In the genomic region with DNA sequence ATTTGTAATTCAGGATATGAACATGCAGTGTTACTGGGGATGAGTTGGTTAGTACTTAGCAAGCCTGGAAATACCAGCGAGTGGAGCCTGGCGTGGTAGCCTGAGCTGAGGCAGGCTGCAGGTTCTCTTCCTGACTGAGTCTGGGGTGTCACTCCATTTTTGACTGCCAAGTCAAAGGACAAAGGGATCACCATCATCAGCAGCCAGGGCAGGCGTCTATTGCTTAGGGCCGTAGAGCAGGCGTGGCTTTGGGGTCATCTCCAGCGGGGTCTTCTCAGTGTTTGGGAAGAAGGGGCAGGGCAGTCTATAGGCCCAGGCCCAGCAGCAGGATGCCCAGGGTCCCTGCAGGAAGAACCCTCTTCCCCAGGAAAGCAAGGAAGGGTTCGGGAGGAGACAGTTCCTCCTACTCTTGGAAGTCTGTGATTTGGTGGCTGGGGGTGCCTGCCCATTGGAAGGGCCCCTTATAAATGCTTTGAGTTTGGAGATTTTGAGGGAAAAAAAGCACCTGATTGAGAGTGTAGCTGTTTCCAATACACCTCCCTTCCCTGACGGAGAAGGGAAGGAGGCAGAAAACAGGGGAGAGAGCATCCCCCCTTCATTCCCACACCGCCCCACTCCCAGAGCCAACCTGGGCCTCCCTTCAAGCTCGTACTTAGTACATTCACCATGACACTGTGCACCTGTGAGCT, we compare ENCODE assay signal across 18 cellular contexts. TPM values are rescaled to one million over a fixed set of nuclear protein-coding genes. Genes with fewer than 3 reads are reported as not detected.
DNase-seq lines count a peak whose midpoint lies in the region; ATAC-seq and TF ChIP-seq lines count a peak whose summit lies in the region.
"Had no signal": no experiment of that assay in that cellular context is flagged by ENCODE, and none has a peak within 500 bp of the region (broad histone marks: within the 10 kb centered on the region; RNA-seq: fewer than 3 reads in every experiment).

No MANE protein-coding gene starts in this region.

- H3K27me3 ChIP-seq in neuronal stem cell (ENCODE audit: control insufficient read depth in 3 of 3, insufficient read depth in 3 of 3, low read depth in 1 of 3, low read length in 3 of 3), result no peaks in the 10 kb centered on the region
- H3K27me3 ChIP-seq: MG63 had no signal

- no peak overlapping the region for H2AFZ ChIP-seq in neuronal stem cell (ENCODE audit: low read length)

- H3K27ac Mint-ChIP-seq in activated CD8-positive, alpha-beta memory T cell treated with anti-CD3 and anti-CD28 coated beads, Interleukin-2, amount 10 ng/mL, durations not matched to agents 7 days and 5 days, result no peak overlapping the region

- peak; percentile 2 for DNase-seq in activated naive CD4-positive, alpha-beta T cell treated with anti-CD3 and anti-CD28 coated beads, Interleukin-2, amount 50 U/mL, for 16 hours
- no peak for DNase-seq in activated naive CD4-positive, alpha-beta T cell treated with Interleukin-2 at 50 U/mL for 16 hours
- peak; percentile 30 for DNase-seq in activated CD8-positive, alpha-beta memory T cell treated with anti-CD3 and anti-CD28 coated beads, Interleukin-2, amount 10 ng/mL, durations not matched to agents 7 days and 5 days
- DNase-seq in neuronal stem cell (ENCODE audit: low spot score), result no peak
- DNase-seq in T-helper 2 cell, result no peak
- DNase-seq in GM10248 (ENCODE audit: extremely low spot score), result no peak
- DNase-seq: ACHN; CD8-positive, alpha-beta memory T cell; DND-41; GDM1; MG63; NCI-H1092 treated with DMSO at 0.1 percent for 48 hours; NCI-H1694; NCI-H2107; NCI-H345; NCI-H526 treated with DMSO at 0.1 percent for 48 hours; NK-92 treated with Interleukin-12 subunit alpha and Interleukin-12 subunit beta, amount 100 ng/mL, for 24 hours had no signal

- H3K14ac ChIP-seq in neuronal stem cell (ENCODE audit: low read length), result no peak overlapping the region

- no peak overlapping the region for H4K91ac ChIP-seq in neuronal stem cell (ENCODE audit: low read depth, low read length, poor library complexity)

- H2BK5ac ChIP-seq in neuronal stem cell (ENCODE audit: low read length), result no peak overlapping the region

- no CpG with 5 or more reads among the region's 10 CpGs for WGBS in neuronal stem cell (ENCODE audit: extremely low coverage in 2 of 2, insufficient read length in 2 of 2, insufficient replicate concordance in 1 of 2), 2 donors

- no peaks in the 10 kb centered on the region for H3K79me1 ChIP-seq in neuronal stem cell (ENCODE audit: low read depth, low read length)

- no peak overlapping the region for H3K18ac ChIP-seq in neuronal stem cell (ENCODE audit: low read length)

- CTCF ChIA-PET in activated CD8-positive, alpha-beta memory T cell treated with anti-CD3 and anti-CD28 coated beads, Interleukin-2, amount 10 ng/mL, durations not matched to agents 7 days and 5 days (lab: Charles Lee), result no interaction called here
- CTCF ChIA-PET in GM10248 (lab: Yijun Ruan, JAX), result no interaction called here

- no peak overlapping the region for H2BK120ac ChIP-seq in neuronal stem cell (ENCODE audit: low read depth, low read length)

- no peak overlapping the region for H3K4me3 ChIP-seq in neuronal stem cell (ENCODE audit: low read length in 2 of 2)
- H3K4me3 ChIP-seq: MG63 had no signal

- no peaks in the 10 kb centered on the region for H3K27me3 Mint-ChIP-seq in activated CD8-positive, alpha-beta memory T cell treated with anti-CD3 and anti-CD28 coated beads, Interleukin-2, amount 10 ng/mL, durations not matched to agents 7 days and 5 days

- peaks cover 0 to 2% of the 10 kb centered on the region in 2 donors for H3K9me3 ChIP-seq in neuronal stem cell (replicated peaks in 1 of 2; ENCODE audit: control insufficient read depth in 2 of 2, insufficient read depth in 1 of 2, low read depth in 1 of 2, low read length in 2 of 2)
- H3K9me3 ChIP-seq: MG63 had no signal

- no peak for ATAC-seq in activated CD8-positive, alpha-beta memory T cell treated with anti-CD3 and anti-CD28 coated beads, Interleukin-2, amount 10 ng/mL, durations not matched to agents 7 days and 5 days
- ATAC-seq in HG02759 (IDR thresholded peaks at IDR 0.05; ENCODE audit: unreplicated experiment), result no peak

- no peaks in the 10 kb centered on the region for H3K36me3 ChIP-seq in neuronal stem cell (replicated peaks in 1 of 2; ENCODE audit: control insufficient read depth in 2 of 2, insufficient read depth in 2 of 2, low read length in 2 of 2)
- H3K36me3 ChIP-seq: MG63 had no signal

- H3K23ac ChIP-seq in neuronal stem cell (ENCODE audit: low read depth, low read length, poor library complexity), result peak overlapping the region; percentile 52

- H2AK5ac ChIP-seq in neuronal stem cell (ENCODE audit: low read depth, low read length), result peak overlapping the region; percentile 58

- H3K4me1 Mint-ChIP-seq in activated CD8-positive, alpha-beta memory T cell treated with anti-CD3 and anti-CD28 coated beads, Interleukin-2, amount 10 ng/mL, durations not matched to agents 7 days and 5 days, result peaks cover 8% of the 10 kb centered on the region
- H3K4me1 Mint-ChIP-seq: CD8-positive, alpha-beta memory T cell had no signal

- H3K9me3 Mint-ChIP-seq in activated CD8-positive, alpha-beta memory T cell treated with anti-CD3 and anti-CD28 coated beads, Interleukin-2, amount 10 ng/mL, durations not matched to agents 7 days and 5 days (ENCODE audit: low read depth), result no peaks in the 10 kb centered on the region
- H3K9me3 Mint-ChIP-seq: CD8-positive, alpha-beta memory T cell had no signal

- H3K9ac ChIP-seq in neuronal stem cell (ENCODE audit: low read depth, low read length, poor library complexity), result no peak overlapping the region

- no peak overlapping the region for H2BK12ac ChIP-seq in neuronal stem cell (ENCODE audit: low read length)

- no peak for TF ChIP-seq CTCF in GM10248 (IDR thresholded peaks at IDR 0.05; ENCODE audit: control extremely low read depth, extremely low read depth, low read depth, missing control alignments)

- H4K8ac ChIP-seq in neuronal stem cell (ENCODE audit: low read depth, low read length), result no peak overlapping the region

- POLR2A ChIA-PET in GM10248 (lab: Yijun Ruan, JAX), result no interaction called here

- H3K4ac ChIP-seq in neuronal stem cell (ENCODE audit: low read length), result no peak overlapping the region

- peaks cover 17 to 27% of the 10 kb centered on the region in 2 donors for H3K4me1 ChIP-seq in neuronal stem cell (ENCODE audit: control insufficient read depth in 2 of 2, insufficient read depth in 1 of 2, low read depth in 1 of 2, low read length in 2 of 2)

- no peak overlapping the region for H3K4me2 ChIP-seq in neuronal stem cell (ENCODE audit: insufficient read depth, low read length, poor library complexity, severe bottlenecking)

- H3K4me3 Mint-ChIP-seq in activated CD8-positive, alpha-beta memory T cell treated with anti-CD3 and anti-CD28 coated beads, Interleukin-2, amount 10 ng/mL, durations not matched to agents 7 days and 5 days, result no peak overlapping the region
- H3K4me3 Mint-ChIP-seq: CD8-positive, alpha-beta memory T cell had no signal

- no peak overlapping the region for H3K27ac ChIP-seq in neuronal stem cell (replicated peaks; ENCODE audit: low read length)

- H2BK15ac ChIP-seq in neuronal stem cell (ENCODE audit: low read length), result no peak overlapping the region

- H3K36me3 Mint-ChIP-seq in activated CD8-positive, alpha-beta memory T cell treated with anti-CD3 and anti-CD28 coated beads, Interleukin-2, amount 10 ng/mL, durations not matched to agents 7 days and 5 days, result peaks cover 2% of the 10 kb centered on the region

RNA-seq across cellular contexts. Expression of gene SPATA19, which starts 51.5 kb away (rescaled TPM):
- not detected for total RNA-seq in activated CD8-positive, alpha-beta memory T cell treated with anti-CD3 and anti-CD28 coated beads, Interleukin-2, amount 10 ng/mL, durations not matched to agents 7 days and 5 days
- not detected for polyA plus RNA-seq in neuronal stem cell (2013, experiment 1 of 2)
- polyA plus RNA-seq in neuronal stem cell (2013, experiment 2 of 2), result not detected
- total RNA-seq: CD8-positive, alpha-beta memory T cell had no signal
- polyA plus RNA-seq: CD8-positive, alpha-beta memory T cell had no signal

RNA-seq across cellular contexts. Expression of gene IGSF9B, which starts 60.0 kb away (rescaled TPM):
- total RNA-seq in activated CD8-positive, alpha-beta memory T cell treated with anti-CD3 and anti-CD28 coated beads, Interleukin-2, amount 10 ng/mL, durations not matched to agents 7 days and 5 days, result 10 to 100 TPM; 19.6 to 34.5 TPM
- polyA plus RNA-seq in neuronal stem cell (2013, experiment 1 of 2), result 3.9 TPM
- polyA plus RNA-seq in neuronal stem cell (2013, experiment 2 of 2), result 3.8 TPM

Comparison
In these comparisons a context has a peak if more than half of its experiments do, and no peak if none do; other contexts are left out.
1. DNase-seq: peak in activated naive CD4-positive, alpha-beta T cell treated with anti-CD3 and anti-CD28 coated beads, Interleukin-2, amount 50 U/mL, for 16 hours (single experiment) and activated CD8-positive, alpha-beta memory T cell treated with anti-CD3 and anti-CD28 coated beads, Interleukin-2, amount 10 ng/mL, durations not matched to agents 7 days and 5 days (single experiment); none in activated naive CD4-positive, alpha-beta T cell treated with Interleukin-2 at 50 U/mL for 16 hours (single experiment), neuronal stem cell (single experiment), T-helper 2 cell (0 of 5) and GM10248 (single experiment).